ENCODE assay signal across 28 cellular contexts in the genomic region with DNA sequence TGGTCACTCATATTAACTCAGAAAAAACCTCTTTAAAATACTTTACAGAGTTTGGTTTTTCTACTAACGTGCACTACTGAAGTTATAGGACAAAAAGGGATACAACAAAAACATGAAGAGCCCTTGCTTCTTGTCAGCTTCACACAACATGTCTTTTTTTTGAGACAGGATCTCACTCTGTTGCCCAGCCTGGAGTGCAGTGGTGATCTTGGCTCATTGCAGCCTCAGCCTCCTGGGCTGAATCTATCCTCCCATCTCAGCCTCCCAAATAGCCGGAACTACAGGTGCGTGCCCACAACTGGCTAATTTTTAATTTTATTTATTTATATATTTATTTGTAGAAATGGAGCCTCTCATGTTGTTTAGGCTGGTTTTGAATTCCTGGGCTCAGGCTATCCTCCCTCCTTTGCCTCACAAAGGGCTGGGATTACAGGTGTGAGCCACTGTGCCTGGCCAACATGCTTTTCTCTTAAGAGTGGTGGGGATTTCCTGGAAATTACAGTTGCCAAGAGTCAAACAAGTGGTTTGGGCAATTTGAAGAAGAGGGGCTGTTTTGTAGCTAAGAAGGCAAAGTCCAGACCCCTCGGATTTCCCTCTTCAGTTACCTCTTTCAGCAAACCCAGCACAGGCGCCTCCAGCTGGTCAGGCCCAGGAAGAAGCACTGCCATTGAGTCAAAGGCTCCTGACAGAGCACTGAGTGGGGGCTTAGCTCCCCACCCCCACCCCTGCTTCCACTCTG. TPM values are rescaled to one million over a fixed set of nuclear protein-coding genes. Genes with fewer than 3 reads are reported as not detected.
DNase-seq lines count a peak whose midpoint lies in the region; ATAC-seq, FAIRE-seq and TF ChIP-seq lines count a peak whose summit lies in the region.
"Had no signal": no experiment of that assay in that cellular context is flagged by ENCODE, and none has a peak within 500 bp of the region (broad histone marks: within the 10 kb centered on the region; RNA-seq: fewer than 3 reads in every experiment).

No MANE protein-coding gene starts in this region.

- no peak for FAIRE-seq in HepG2 (lab: Jason Lieb, UNC)
- FAIRE-seq: A549, endometrium, small intestine, urothelium cell line had no signal

- H3K9me3 ChIP-seq in HepG2 (ENCODE audit: low read length) (no peaks in the 10 kb centered on the region), right lobe of liver (no peaks in the 10 kb centered on the region), upper lobe of right lung (no peaks in the 10 kb centered on the region)
- H3K9me3 ChIP-seq: A549; BLaER1 treated with 17β-estradiol and CSF1 and Interleukin-3, amounts not matched to agents 10 nM and 100 nM; colonic mucosa; MG63; psoas muscle; SJCRH30; suprapubic skin had no signal

- H4K20me1 ChIP-seq in HepG2 (ENCODE audit: insufficient read depth, low read length), result no peaks in the 10 kb centered on the region
- H4K20me1 ChIP-seq: BLaER1 treated with 17β-estradiol and CSF1 and Interleukin-3, amounts not matched to agents 10 nM and 100 nM had no signal

- DNase-seq in HepG2 (ENCODE audit: low spot score) (peak; percentile 37), right lobe of liver (no peak), NCI-H2196 treated with DMSO at 0.1 percent for 48 hours (lab: John Stamatoyannopoulos, UW; ENCODE audit: unreplicated experiment) (peak; percentile 14), choroid plexus epithelial cell (ENCODE audit: low read depth) (no peak), upper lobe of right lung (peak; percentile 58), COR-L47 (lab: John Stamatoyannopoulos, UW) (no peak), hypothalamus (lab: John Stamatoyannopoulos, UW) (no peak)
- DNase-seq: activated CD4-positive, alpha-beta T cell treated with anti-CD3 and anti-CD28 coated beads, Interleukin-2, amount 10 ng/mL, durations not matched to agents 24 days and 14 days; activated naive CD8-positive, alpha-beta T cell treated with anti-CD3 and anti-CD28 coated beads, Interleukin-2, amount 50 U/mL, for 24 hours; colonic mucosa; glutamatergic neuron; left colon; mesenchymal stem cell; MG63; NCI-H146; NCI-H226; PC-9; psoas muscle; SJCRH30; small intestine; stimulated activated CD4-positive, alpha-beta T cell treated with anti-CD3 and anti-CD28 coated beads, Interleukin-2, amount 100 ng/mL, for 24 hours had no signal

- ATAC-seq in HepG2 (peak; percentile 31; the same call in 1 of the 3 replicates), right lobe of liver (no peak), upper lobe of right lung (peak; percentile 63), HG03139 (IDR thresholded peaks at IDR 0.05; ENCODE audit: unreplicated experiment) (no peak)
- ATAC-seq: A549; activated naive CD8-positive, alpha-beta T cell treated with anti-CD3 and anti-CD28 coated beads, Interleukin-2, amount 50 U/mL, for 24 hours; left colon; psoas muscle; stimulated activated memory B cell treated with anti-CD40 and anti-IgM and Interleukin-4, amounts not matched to agents 10 μg/mL and 1 μg/mL and 100 μg/mL, for 72 hours had no signal

- H3K9ac ChIP-seq in HepG2 (ENCODE audit: insufficient read depth, low read depth, low read length), result no peak overlapping the region
- H3K9ac ChIP-seq: BLaER1 treated with 17β-estradiol and CSF1 and Interleukin-3, amounts not matched to agents 10 nM and 100 nM had no signal

- intact Hi-C loops in HepG2 (cut with micrococcal nuclease; ENCODE audit: unreplicated experiment) (loop anchor here (10.0 kb wide), 1 partner anchor 64 kb away; no protein-coding TSS in a partner anchor), right lobe of liver (cut with DNase I) (no loop called here), upper lobe of right lung (cut with DNase I) (no loop called here)

- no peak for TF ChIP-seq RAD21 in HepG2 (CRISPR knock-in tag; IDR thresholded peaks at IDR 0.05)

- 15% methylated on average over 5 of the region's 5 CpGs for WGBS in HepG2 (ENCODE audit: low lambda C conversion rate)
- 62% methylated on average over 3 of the region's 5 CpGs for WGBS in right lobe of liver (ENCODE audit: insufficient coverage, low coverage, low lambda C conversion rate, missing lambda C conversion rate)

- H2AFZ ChIP-seq in HepG2 (ENCODE audit: low read length), result no peak overlapping the region
- H2AFZ ChIP-seq: PC-9 had no signal

- H3K4me1 ChIP-seq in HepG2 (ENCODE audit: insufficient read depth, low read length) (peaks cover 20% of the 10 kb centered on the region), right lobe of liver (no peaks in the 10 kb centered on the region), upper lobe of right lung (no peaks in the 10 kb centered on the region)
- H3K4me1 ChIP-seq: A549, colonic mucosa, psoas muscle, SJCRH30, suprapubic skin had no signal

- TF ChIP-seq EP300 in HepG2 (IDR thresholded peaks at IDR 0.05; ENCODE audit: low read depth in 2 of 2, low read length in 2 of 2), result no peak
- TF ChIP-seq EP300 in HepG2 (CRISPR knock-in tag; IDR thresholded peaks at IDR 0.05; ENCODE audit: borderline replicate concordance), result no peak

- H3K36me3 ChIP-seq in HepG2 (replicated peaks in 1 of 2; ENCODE audit: control insufficient read depth in 1 of 2, insufficient read depth in 2 of 2, low read length in 2 of 2), result no peaks in the 10 kb centered on the region
- H3K36me3 ChIP-seq in right lobe of liver, result no peaks in the 10 kb centered on the region
- H3K36me3 ChIP-seq in upper lobe of right lung, result no peaks in the 10 kb centered on the region
- H3K36me3 ChIP-seq: BLaER1 treated with 17β-estradiol and CSF1 and Interleukin-3, amounts not matched to agents 10 nM and 100 nM; colonic mucosa; MG63; SJCRH30; suprapubic skin had no signal

- BruUV-seq in HepG2 (replicated peaks; lab: Mats Ljungman, UMichigan), result no TSS peak

- H3K4me2 ChIP-seq in HepG2 (ENCODE audit: low read depth, low read length), result peak overlapping the region; percentile 53; the same call in 1 of the 2 replicates
- H3K4me2 ChIP-seq: A549; BLaER1 treated with 17β-estradiol and CSF1 and Interleukin-3, amounts not matched to agents 10 nM and 100 nM; PC-9 had no signal

- H3K4me3 ChIP-seq in HepG2 (replicated peaks in 1 of 3; ENCODE audit: insufficient read depth in 1 of 3, low read depth in 2 of 3, low read length in 3 of 3), result peak overlapping the region in 1 of 3 experiments; percentile 16; a peak in 1 of 6 replicates
- H3K4me3 ChIP-seq in right lobe of liver, result no peak overlapping the region
- H3K4me3 ChIP-seq in choroid plexus epithelial cell (ENCODE audit: low read depth, low read length), result no peak overlapping the region
- no peak overlapping the region for H3K4me3 ChIP-seq in upper lobe of right lung
- H3K4me3 ChIP-seq: A549; BLaER1 treated with 17β-estradiol and CSF1 and Interleukin-3, amounts not matched to agents 10 nM and 100 nM; colonic mucosa; MG63; PC-9; psoas muscle; SJCRH30; suprapubic skin had no signal

- in situ Hi-C loops in HepG2 (cut with HindIII; ENCODE audit: extremely low pct_ligation_motif_present, low pct_unique_long_range_greater_than_20kb), result no loop called here

- TF ChIP-seq CTCF in HepG2 (CRISPR knock-in tag; IDR thresholded peaks at IDR 0.05), result peak; percentile 58
- TF ChIP-seq CTCF in right lobe of liver (IDR thresholded peaks at IDR 0.05), result no peak
- TF ChIP-seq CTCF in choroid plexus epithelial cell (conservative IDR thresholded peaks at IDR 0.05; ENCODE audit: low read depth, low read length), result peak; percentile 10
- TF ChIP-seq CTCF in upper lobe of right lung (IDR thresholded peaks at IDR 0.05), result no peak

- POLR2A ChIA-PET in HepG2 (lab: Yijun Ruan, JAX), result no interaction called here

- TF ChIP-seq POLR2A in HepG2 (IDR thresholded peaks at IDR 0.05; ENCODE audit: insufficient read depth in 1 of 2, low read depth in 2 of 2, low read length in 2 of 2), result no peak
- TF ChIP-seq POLR2A in right lobe of liver (IDR thresholded peaks at IDR 0.05), result no peak

- CTCF ChIA-PET in HepG2 (lab: Yijun Ruan, JAX; ENCODE audit: low intra/inter-chr PET ratio, low total read pairs), result no interaction called here

- H3K79me2 ChIP-seq in HepG2 (ENCODE audit: insufficient read depth, low read length), result no peaks in the 10 kb centered on the region

- no peak overlapping the region for H3K27ac ChIP-seq in HepG2 (ENCODE audit: extremely low read length, insufficient read depth, low read length)
- H3K27ac ChIP-seq in right lobe of liver, result no peak overlapping the region
- no peak overlapping the region for H3K27ac ChIP-seq in upper lobe of right lung
- H3K27ac ChIP-seq: A549; BLaER1 treated with 17β-estradiol and CSF1 and Interleukin-3, amounts not matched to agents 10 nM and 100 nM; colonic mucosa; PC-9; psoas muscle; SJCRH30; suprapubic skin had no signal

- H3K27me3 ChIP-seq in HepG2 (ENCODE audit: control insufficient read depth in 1 of 2, insufficient read depth in 2 of 2, low read length in 2 of 2), result no peaks in the 10 kb centered on the region
- no peaks in the 10 kb centered on the region for H3K27me3 ChIP-seq in right lobe of liver
- H3K27me3 ChIP-seq in upper lobe of right lung, result no peaks in the 10 kb centered on the region
- H3K27me3 ChIP-seq: BLaER1 treated with 17β-estradiol and CSF1 and Interleukin-3, amounts not matched to agents 10 nM and 100 nM; colonic mucosa; MG63; suprapubic skin had no signal

RNA-seq across cellular contexts. Expression of a gene that starts 6.4 kb away (rescaled TPM):
- total RNA-seq in HepG2 (2016; rRNA removed; fragmentation: Illumina TruSeq; extraction: Trizol) (0.13 and 0.29 TPM in 2 replicates), right lobe of liver (1 to 10 TPM in 1 of 6 experiments, under 1 TPM in 3, not detected in 2; 0.14 to 1.1 (median 0.49) TPM), upper lobe of right lung (29.1 TPM)
- total RNA-seq in HepG2 (2016; cell fraction: cytosol; rRNA removed; fragmentation: Illumina TruSeq; extraction: Trizol; ENCODE audit: low read depth), result 0.18 TPM in 1 of 2 replicates, not detected in the other
- total RNA-seq in HepG2 (2016; cell fraction: insoluble cytoplasmic fraction; rRNA removed; fragmentation: Illumina TruSeq; extraction: Trizol), result 0.16 and 0.24 TPM in 2 replicates
- total RNA-seq in HepG2 (2016; cell fraction: membrane; rRNA removed; fragmentation: Illumina TruSeq; extraction: Trizol), result 0.10 and 0.19 TPM in 2 replicates
- total RNA-seq in HepG2 (2016; cell fraction: nucleus; rRNA removed; fragmentation: Illumina TruSeq; extraction: Trizol), result 0.25 and 0.40 TPM in 2 replicates
- polyA plus RNA-seq in HepG2 (2011; rRNA removed), result 0.95 and 1.3 TPM in 2 replicates
- 1.0 and 2.1 TPM in 2 replicates for polyA plus RNA-seq in HepG2 (2011; cell fraction: cytosol; rRNA removed)
- polyA plus RNA-seq in HepG2 (2011; cell fraction: nucleus; rRNA removed), result 0.39 and 0.57 TPM in 2 replicates
- polyA plus RNA-seq in HepG2 (2012), result 0.36 and 0.51 TPM in 2 replicates
- not detected in 2 replicates for polyA plus RNA-seq in HepG2 (2016; cell fraction: cytosol; fragmentation: Illumina TruSeq; extraction: Trizol; ENCODE audit: low read depth)
- 0.28 TPM in 1 of 2 replicates, not detected in the other for polyA plus RNA-seq in HepG2 (2016; cell fraction: insoluble cytoplasmic fraction; fragmentation: Illumina TruSeq; extraction: Trizol; ENCODE audit: low read depth)
- polyA plus RNA-seq in HepG2 (2016; cell fraction: membrane; fragmentation: Illumina TruSeq; extraction: Trizol; ENCODE audit: low read depth), result not detected in 2 replicates
- 1.4 TPM in 1 of 2 replicates, not detected in the other for polyA plus RNA-seq in HepG2 (2016; cell fraction: nucleus; fragmentation: Illumina TruSeq; extraction: Trizol; ENCODE audit: insufficient read depth, low read depth)
- 0.84 and 9.7 TPM in 2 replicates for polyA minus RNA-seq in HepG2 (2011; rRNA and poly(A)+ RNA removed; ENCODE audit: low replicate concordance)
- polyA minus RNA-seq in HepG2 (2011; cell fraction: cytosol; rRNA and poly(A)+ RNA removed), result not detected in 2 replicates
- not detected in 2 replicates for polyA minus RNA-seq in HepG2 (2011; cell fraction: nucleus; rRNA and poly(A)+ RNA removed)
- total RNA-seq: psoas muscle had no signal

RNA-seq across cellular contexts. Expression of a gene that starts 14.0 kb away (rescaled TPM):
- 43.4 and 60.0 TPM in 2 replicates for total RNA-seq in HepG2 (2016; rRNA removed; fragmentation: Illumina TruSeq; extraction: Trizol)
- total RNA-seq in HepG2 (2016; cell fraction: cytosol; rRNA removed; fragmentation: Illumina TruSeq; extraction: Trizol; ENCODE audit: low read depth), result 10.3 and 13.5 TPM in 2 replicates
- 41.1 and 61.2 TPM in 2 replicates for total RNA-seq in HepG2 (2016; cell fraction: insoluble cytoplasmic fraction; rRNA removed; fragmentation: Illumina TruSeq; extraction: Trizol)
- total RNA-seq in HepG2 (2016; cell fraction: membrane; rRNA removed; fragmentation: Illumina TruSeq; extraction: Trizol), result 19.9 and 22.1 TPM in 2 replicates
- 14.7 and 16.3 TPM in 2 replicates for total RNA-seq in HepG2 (2016; cell fraction: nucleus; rRNA removed; fragmentation: Illumina TruSeq; extraction: Trizol)
- polyA plus RNA-seq in HepG2 (2011; rRNA removed), result 19.0 and 21.4 TPM in 2 replicates
- polyA plus RNA-seq in HepG2 (2011; cell fraction: cytosol; rRNA removed), result 13.6 and 14.6 TPM in 2 replicates
- polyA plus RNA-seq in HepG2 (2011; cell fraction: nucleus; rRNA removed), result 5.7 and 8.3 TPM in 2 replicates
- 13.4 and 17.0 TPM in 2 replicates for polyA plus RNA-seq in HepG2 (2012)
- polyA plus RNA-seq in HepG2 (2016; cell fraction: cytosol; fragmentation: Illumina TruSeq; extraction: Trizol; ENCODE audit: low read depth), result 9.1 and 10.3 TPM in 2 replicates
- 54.6 and 55.8 TPM in 2 replicates for polyA plus RNA-seq in HepG2 (2016; cell fraction: insoluble cytoplasmic fraction; fragmentation: Illumina TruSeq; extraction: Trizol; ENCODE audit: low read depth)
- polyA plus RNA-seq in HepG2 (2016; cell fraction: membrane; fragmentation: Illumina TruSeq; extraction: Trizol; ENCODE audit: low read depth), result 13.0 and 14.5 TPM in 2 replicates
- polyA plus RNA-seq in HepG2 (2016; cell fraction: nucleus; fragmentation: Illumina TruSeq; extraction: Trizol; ENCODE audit: insufficient read depth, low read depth), result 20.7 and 24.5 TPM in 2 replicates
- 10.2 and 36.1 TPM in 2 replicates for polyA minus RNA-seq in HepG2 (2011; rRNA and poly(A)+ RNA removed; ENCODE audit: low replicate concordance)
- polyA minus RNA-seq in HepG2 (2011; cell fraction: cytosol; rRNA and poly(A)+ RNA removed), result 7.2 and 9.5 TPM in 2 replicates
- 2.7 and 4.2 TPM in 2 replicates for polyA minus RNA-seq in HepG2 (2011; cell fraction: nucleus; rRNA and poly(A)+ RNA removed)
- total RNA-seq in right lobe of liver, result 10 to 100 TPM in 5 of 6 experiments, 1 to 10 TPM in 1; 10.0 to 17.6 (median 11.8) TPM
- total RNA-seq in upper lobe of right lung, result 22.4 TPM

RNA-seq across cellular contexts. Expression of a gene that starts 31.4 kb away (rescaled TPM):
- total RNA-seq in HepG2 (2016; rRNA removed; fragmentation: Illumina TruSeq; extraction: Trizol) (2.9 and 5.4 TPM in 2 replicates), right lobe of liver (1 to 10 TPM; 5.5 to 8.7 (median 7.1) TPM), upper lobe of right lung (8.7 TPM)
- total RNA-seq in HepG2 (2016; cell fraction: cytosol; rRNA removed; fragmentation: Illumina TruSeq; extraction: Trizol; ENCODE audit: low read depth), result 2.0 TPM in 2 replicates
- 3.2 and 4.4 TPM in 2 replicates for total RNA-seq in HepG2 (2016; cell fraction: insoluble cytoplasmic fraction; rRNA removed; fragmentation: Illumina TruSeq; extraction: Trizol)
- total RNA-seq in HepG2 (2016; cell fraction: membrane; rRNA removed; fragmentation: Illumina TruSeq; extraction: Trizol), result 5.1 and 5.9 TPM in 2 replicates
- 2.9 and 3.8 TPM in 2 replicates for total RNA-seq in HepG2 (2016; cell fraction: nucleus; rRNA removed; fragmentation: Illumina TruSeq; extraction: Trizol)
- 5.7 and 6.3 TPM in 2 replicates for polyA plus RNA-seq in HepG2 (2011; rRNA removed)
- 5.4 and 7.0 TPM in 2 replicates for polyA plus RNA-seq in HepG2 (2011; cell fraction: cytosol; rRNA removed)
- 3.3 and 4.2 TPM in 2 replicates for polyA plus RNA-seq in HepG2 (2011; cell fraction: nucleus; rRNA removed)
- polyA plus RNA-seq in HepG2 (2012), result 2.7 and 3.0 TPM in 2 replicates
- 2.5 and 2.9 TPM in 2 replicates for polyA plus RNA-seq in HepG2 (2016; cell fraction: cytosol; fragmentation: Illumina TruSeq; extraction: Trizol; ENCODE audit: low read depth)
- polyA plus RNA-seq in HepG2 (2016; cell fraction: insoluble cytoplasmic fraction; fragmentation: Illumina TruSeq; extraction: Trizol; ENCODE audit: low read depth), result 3.3 and 4.6 TPM in 2 replicates
- polyA plus RNA-seq in HepG2 (2016; cell fraction: membrane; fragmentation: Illumina TruSeq; extraction: Trizol; ENCODE audit: low read depth), result 4.7 and 6.0 TPM in 2 replicates
- polyA plus RNA-seq in HepG2 (2016; cell fraction: nucleus; fragmentation: Illumina TruSeq; extraction: Trizol; ENCODE audit: insufficient read depth, low read depth), result 5.7 and 6.4 TPM in 2 replicates
- 1.3 and 9.2 TPM in 2 replicates for polyA minus RNA-seq in HepG2 (2011; rRNA and poly(A)+ RNA removed; ENCODE audit: low replicate concordance)
- 3.8 and 4.0 TPM in 2 replicates for polyA minus RNA-seq in HepG2 (2011; cell fraction: cytosol; rRNA and poly(A)+ RNA removed)
- 1.4 and 2.2 TPM in 2 replicates for polyA minus RNA-seq in HepG2 (2011; cell fraction: nucleus; rRNA and poly(A)+ RNA removed)
- total RNA-seq: SJCRH30 had no signal

RNA-seq across cellular contexts. Expression of a gene that starts 56.0 kb away (rescaled TPM):
- total RNA-seq in HepG2 (2016; rRNA removed; fragmentation: Illumina TruSeq; extraction: Trizol) (0.38 and 0.46 TPM in 2 replicates), right lobe of liver (10 to 100 TPM in 1 of 6 experiments, 1 to 10 TPM in 5; 3.3 to 14.3 (median 7.6) TPM), upper lobe of right lung (89.6 TPM)
- not detected in 2 replicates for total RNA-seq in HepG2 (2016; cell fraction: cytosol; rRNA removed; fragmentation: Illumina TruSeq; extraction: Trizol; ENCODE audit: low read depth)
- total RNA-seq in HepG2 (2016; cell fraction: insoluble cytoplasmic fraction; rRNA removed; fragmentation: Illumina TruSeq; extraction: Trizol), result 0.52 and 0.74 TPM in 2 replicates
- total RNA-seq in HepG2 (2016; cell fraction: membrane; rRNA removed; fragmentation: Illumina TruSeq; extraction: Trizol), result 0.28 and 0.31 TPM in 2 replicates
- 0.25 and 0.43 TPM in 2 replicates for total RNA-seq in HepG2 (2016; cell fraction: nucleus; rRNA removed; fragmentation: Illumina TruSeq; extraction: Trizol)
- 1.2 and 1.5 TPM in 2 replicates for polyA plus RNA-seq in HepG2 (2011; rRNA removed)
- 0.77 and 0.78 TPM in 2 replicates for polyA plus RNA-seq in HepG2 (2011; cell fraction: cytosol; rRNA removed)
- polyA plus RNA-seq in HepG2 (2011; cell fraction: nucleus; rRNA removed), result 1.5 and 1.7 TPM in 2 replicates
- polyA plus RNA-seq in HepG2 (2012), result 0.43 and 0.49 TPM in 2 replicates
- polyA plus RNA-seq in HepG2 (2016; cell fraction: cytosol; fragmentation: Illumina TruSeq; extraction: Trizol; ENCODE audit: low read depth), result 0.17 and 0.21 TPM in 2 replicates
- polyA plus RNA-seq in HepG2 (2016; cell fraction: insoluble cytoplasmic fraction; fragmentation: Illumina TruSeq; extraction: Trizol; ENCODE audit: low read depth), result 0.22 and 0.42 TPM in 2 replicates
- not detected in 2 replicates for polyA plus RNA-seq in HepG2 (2016; cell fraction: membrane; fragmentation: Illumina TruSeq; extraction: Trizol; ENCODE audit: low read depth)
- polyA plus RNA-seq in HepG2 (2016; cell fraction: nucleus; fragmentation: Illumina TruSeq; extraction: Trizol; ENCODE audit: insufficient read depth, low read depth), result 0.95 and 2.0 TPM in 2 replicates
- 1.1 and 4.7 TPM in 2 replicates for polyA minus RNA-seq in HepG2 (2011; rRNA and poly(A)+ RNA removed; ENCODE audit: low replicate concordance)
- polyA minus RNA-seq in HepG2 (2011; cell fraction: cytosol; rRNA and poly(A)+ RNA removed), result 0.89 and 1.1 TPM in 2 replicates
- 1.4 and 2.4 TPM in 2 replicates for polyA minus RNA-seq in HepG2 (2011; cell fraction: nucleus; rRNA and poly(A)+ RNA removed)

Comparison
In these comparisons a context has a peak if more than half of its experiments do, and no peak if none do; other contexts are left out.
1. ATAC-seq: peak in HepG2 (single experiment) and upper lobe of right lung (single experiment); none in right lobe of liver (0 of 4) and HG03139 (single experiment).
2. DNase-seq: peak in HepG2 (single experiment), NCI-H2196 treated with DMSO at 0.1 percent for 48 hours (single experiment) and upper lobe of right lung (single experiment); none in right lobe of liver (0 of 3), choroid plexus epithelial cell (single experiment), COR-L47 (single experiment) and hypothalamus (0 of 51).
3. CTCF ChIP-seq: peak in HepG2 (single experiment) and choroid plexus epithelial cell (single experiment); none in right lobe of liver (0 of 4) and upper lobe of right lung (single experiment).
4. RNA of a gene that starts 6.4 kb away (total RNA-seq): 29.1 TPM in upper lobe of right lung (single experiment); 0.10 to 0.40 TPM in HepG2 and 0.14 to 1.1 TPM in right lobe of liver; every median in the first group is over 10 times any median in the second.